19 cellular contexts compared by ENCODE assay signal in genomic region chr1:64356636-64357256, GRCh38.
DNase-seq lines count a peak whose midpoint lies in the region; ATAC-seq and TF ChIP-seq lines count a peak whose summit lies in the region.
"Had no signal": no experiment of that assay in that cellular context is flagged by ENCODE, and none has a peak within 500 bp of the region (broad histone marks: within the 10 kb centered on the region; RNA-seq: fewer than 3 reads in every experiment).

No MANE protein-coding gene starts in this region.

- DNase-seq in ELF-1 (ENCODE audit: low read depth, low spot score) (peak; percentile 78), mesenchymal stem cell (no peak), NCI-H146 treated with DMSO at 0.1 percent for 48 hours (lab: John Stamatoyannopoulos, UW; ENCODE audit: unreplicated experiment) (no peak), lower lobe of right lung (no peak), ACHN (no peak)
- DNase-seq: DMS 273 treated with DMSO at 0.1 percent for 48 hours, HCEC 1CT, NCI-H1417 treated with DMSO at 0.1 percent for 48 hours, NCI-H2081 treated with DMSO at 0.1 percent for 48 hours, NCI-H524, Right ventricle myocardium superior had no signal

- in situ Hi-C loops in ACHN (cut with HindIII; ENCODE audit: low pct_ligation_motif_present, low pct_unique_long_range_greater_than_20kb, low sequenced_read_pairs), result no loop called here

- H3K9ac ChIP-seq in HUES64 (ENCODE audit: low read depth, low read length), result no peak overlapping the region
- no peak overlapping the region for H3K9ac ChIP-seq in iPS-15b (ENCODE audit: low read depth, low read length)
- H3K9ac ChIP-seq in mesenchymal stem cell (ENCODE audit: low read length), result no peak overlapping the region

- H3K4me2 ChIP-seq in mesenchymal stem cell (ENCODE audit: low read length, poor library complexity, severe bottlenecking), result no peak overlapping the region
- H3K4me2 ChIP-seq: A549 had no signal

- H4K91ac ChIP-seq in mesenchymal stem cell (ENCODE audit: low read length), result no peak overlapping the region

- H2BK15ac ChIP-seq in mesenchymal stem cell (ENCODE audit: low read depth, poor library complexity, severe bottlenecking), result no peak overlapping the region

- H3K4me1 ChIP-seq in HUES64 (ENCODE audit: insufficient read depth, low read length), result peaks cover 34% of the 10 kb centered on the region
- H3K4me1 ChIP-seq in iPS-15b (ENCODE audit: control insufficient read depth, insufficient read depth, low read length), result peaks cover 23% of the 10 kb centered on the region
- peaks cover 2% of the 10 kb centered on the region for H3K4me1 ChIP-seq in mesenchymal stem cell (ENCODE audit: control insufficient read depth, insufficient read depth, low read depth, low read length)
- no peaks in the 10 kb centered on the region for H3K4me1 ChIP-seq in lower lobe of right lung
- H3K4me1 ChIP-seq: A549 had no signal

- peaks cover 34% of the 10 kb centered on the region for H3K27me3 ChIP-seq in HUES64 (ENCODE audit: insufficient read depth, low read length)
- H3K27me3 ChIP-seq in iPS-15b (ENCODE audit: control insufficient read depth, insufficient read depth, low read length), result peaks cover 4% of the 10 kb centered on the region
- peaks cover 18 to 21% of the 10 kb centered on the region in 2 experiments for H3K27me3 ChIP-seq in mesenchymal stem cell (ENCODE audit: control insufficient read depth in 1 of 2, insufficient read depth in 1 of 2, low read length in 2 of 2)
- H3K27me3 ChIP-seq in lower lobe of right lung (ENCODE audit: low read depth), result no peaks in the 10 kb centered on the region

- no peak overlapping the region for H3K14ac ChIP-seq in mesenchymal stem cell (ENCODE audit: low read length in 2 of 2)

- peak overlapping the region; percentile 50 for H3K4me3 ChIP-seq in HUES64 (ENCODE audit: low read length)
- peak overlapping the region; percentile 64 for H3K4me3 ChIP-seq in iPS-15b (ENCODE audit: low read depth, low read length)
- H3K4me3 ChIP-seq in mesenchymal stem cell (ENCODE audit: insufficient read depth in 1 of 2, low read depth in 1 of 2, low read length in 2 of 2), result no peak overlapping the region
- no peak overlapping the region for H3K4me3 ChIP-seq in lower lobe of right lung
- H3K4me3 ChIP-seq: A549, K562 had no signal

- no peaks in the 10 kb centered on the region for H3K79me1 ChIP-seq in mesenchymal stem cell (replicated peaks; ENCODE audit: low read length, poor library complexity, severe bottlenecking)

- no peak overlapping the region for H2BK5ac ChIP-seq in mesenchymal stem cell (ENCODE audit: low read depth, low read length, poor library complexity, severe bottlenecking)

- peak overlapping the region; percentile 12 for H4K8ac ChIP-seq in mesenchymal stem cell (ENCODE audit: low read length)

- H3K9me3 ChIP-seq in HUES64 (ENCODE audit: insufficient read depth, low read depth, low read length) (no peaks in the 10 kb centered on the region), iPS-15b (ENCODE audit: control insufficient read depth, insufficient read depth, low read length) (no peaks in the 10 kb centered on the region), mesenchymal stem cell (ENCODE audit: control insufficient read depth, low read length) (no peaks in the 10 kb centered on the region), lower lobe of right lung (no peaks in the 10 kb centered on the region)
- H3K9me3 ChIP-seq: A549 had no signal

- 4% methylated on average over 13 of the region's 15 CpGs for WGBS in HUES64
- 10% methylated on average over 11 of the region's 15 CpGs for WGBS in mesenchymal stem cell

- no peak overlapping the region for H2AFZ ChIP-seq in mesenchymal stem cell (ENCODE audit: low read depth, low read length)

- no peak for ATAC-seq in lower lobe of right lung
- ATAC-seq: A549, K562, Panc1, SK-N-SH treated with all-trans-retinoic acid at 6 μM for 48 hours had no signal

- H3K36me3 ChIP-seq in HUES64 (ENCODE audit: insufficient read depth, low read length) (no peaks in the 10 kb centered on the region), iPS-15b (ENCODE audit: control insufficient read depth, insufficient read depth, low read length) (no peaks in the 10 kb centered on the region), mesenchymal stem cell (ENCODE audit: control insufficient read depth in 1 of 2, insufficient read depth in 2 of 2, low read depth in 1 of 2, low read length in 2 of 2) (no peaks in the 10 kb centered on the region), lower lobe of right lung (no peaks in the 10 kb centered on the region)

- no peak overlapping the region for H2BK120ac ChIP-seq in mesenchymal stem cell (ENCODE audit: low read depth, low read length)

- TF ChIP-seq CTCF in lower lobe of right lung (IDR thresholded peaks at IDR 0.05), result no peak

- no peak overlapping the region for H2BK12ac ChIP-seq in mesenchymal stem cell (ENCODE audit: low read length in 2 of 2)

- no peak overlapping the region for H3K18ac ChIP-seq in mesenchymal stem cell (ENCODE audit: low read depth in 1 of 2, low read length in 2 of 2)

- no peak overlapping the region for H2AK5ac ChIP-seq in mesenchymal stem cell (ENCODE audit: low read length, severe bottlenecking)

- peak overlapping the region; percentile 19; the same call in 1 of the 2 replicates for H3K27ac ChIP-seq in HUES64 (ENCODE audit: low read depth, low read length)
- H3K27ac ChIP-seq in mesenchymal stem cell (ENCODE audit: low read length, poor library complexity, severe bottlenecking), result no peak overlapping the region
- no peak overlapping the region for H3K27ac ChIP-seq in lower lobe of right lung
- H3K27ac ChIP-seq: A549, C4-2B, HL-60 had no signal

- no peak overlapping the region for H3K23ac ChIP-seq in mesenchymal stem cell (ENCODE audit: low read length in 2 of 2)

- no peak overlapping the region for H3K4ac ChIP-seq in mesenchymal stem cell (ENCODE audit: low read depth in 1 of 2, low read length in 2 of 2)

- intact Hi-C loops in lower lobe of right lung (cut with DNase I), result no loop called here

Comparison
In these comparisons a context has a peak if more than half of its experiments do, and no peak if none do; other contexts are left out.
1. H3K4me3 ChIP-seq: peak in HUES64 (single experiment) and iPS-15b (single experiment); none in mesenchymal stem cell (0 of 2) and lower lobe of right lung (single experiment).